ENCODE assay signal across 21 cellular contexts in the genomic region with DNA sequence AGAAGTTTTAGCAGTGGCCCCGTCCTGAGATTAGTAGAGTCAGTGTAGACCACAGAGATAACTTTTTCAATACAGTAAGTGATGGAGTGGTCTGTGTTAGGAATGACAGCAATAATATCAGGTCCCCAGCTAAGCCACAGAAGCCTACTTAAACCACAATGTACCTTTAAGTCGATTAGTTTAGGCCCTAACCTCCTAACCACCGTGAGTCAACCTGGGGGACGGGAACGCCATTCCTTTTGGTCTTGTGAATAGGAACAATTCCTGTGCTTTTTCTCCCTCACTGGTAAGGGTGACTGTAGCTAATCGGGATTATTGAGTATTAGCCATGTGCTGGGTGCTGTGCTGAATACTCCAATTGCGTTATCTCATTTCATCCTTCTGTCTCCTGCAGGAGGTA. TPM values are rescaled to one million over a fixed set of nuclear protein-coding genes. Genes with fewer than 3 reads are reported as not detected.
DNase-seq lines count a peak whose midpoint lies in the region; ATAC-seq, FAIRE-seq and TF ChIP-seq lines count a peak whose summit lies in the region.
"Had no signal": no experiment of that assay in that cellular context is flagged by ENCODE, and none has a peak within 500 bp of the region (broad histone marks: within the 10 kb centered on the region; RNA-seq: fewer than 3 reads in every experiment).

No MANE protein-coding gene starts in this region.

- no peak overlapping the region for H3K4me3 ChIP-seq in parathyroid adenoma (ENCODE audit: low read depth, low read length)
- H3K4me3 ChIP-seq: GM23248, SJSA1 had no signal

- DNase-seq in Daoy (ENCODE audit: low read depth) (peak; percentile 19), M059J (ENCODE audit: low read depth) (peak; percentile 63), astrocyte of the hippocampus (ENCODE audit: low read depth, low spot score) (peak; percentile 60), GM12892 (ENCODE audit: insufficient read length) (no peak), SIG-M5 treated with dmso at 0.1 percent for 504 hours (lab: John Stamatoyannopoulos, UW; ENCODE audit: unreplicated experiment) (no peak)
- DNase-seq in activated CD4-positive, alpha-beta T cell treated with anti-CD3 and anti-CD28 coated beads for 1 hour: no peak
- DNase-seq: BE2C; CD4-positive, CD25-positive, alpha-beta regulatory T cell; DMS79; GM23248; H9; MV-4-11; NCI-H1105 treated with DMSO at 0.1 percent for 48 hours; NCI-H1694; NCI-H2081 treated with DMSO at 0.1 percent for 48 hours; NCI-H2171 treated with DMSO at 0.1 percent for 48 hours; NCI-H69 had no signal

- ATAC-seq in HG02981 (IDR thresholded peaks at IDR 0.05; ENCODE audit: unreplicated experiment): no peak
- ATAC-seq: Panc1 had no signal

- no peaks in the 10 kb centered on the region for H3K27me3 ChIP-seq in parathyroid adenoma (ENCODE audit: control insufficient read depth, insufficient read depth, low read length)
- H3K27me3 ChIP-seq: BE2C, SJSA1 had no signal

- H3K36me3 ChIP-seq in parathyroid adenoma (ENCODE audit: control insufficient read depth, insufficient read depth, low read length): no peaks in the 10 kb centered on the region
- H3K36me3 ChIP-seq: BE2C, SJSA1 had no signal

- H3K27ac ChIP-seq in parathyroid adenoma: peak overlapping the region; percentile 3
- H3K27ac ChIP-seq: GM23248, SJSA1 had no signal

- H3K4me2 ChIP-seq in parathyroid adenoma (ENCODE audit: low read length): no peak overlapping the region

- no peaks in the 10 kb centered on the region for H3K9me3 ChIP-seq in parathyroid adenoma (ENCODE audit: control insufficient read depth, low read length)
- H3K9me3 ChIP-seq: BE2C had no signal

- no peak overlapping the region for H2AFZ ChIP-seq in parathyroid adenoma
- H2AFZ ChIP-seq: GM23248 had no signal

- no peak for FAIRE-seq in GM12892 (lab: Jason Lieb, UNC)

- H3K9ac ChIP-seq in parathyroid adenoma: no peak overlapping the region
- H3K9ac ChIP-seq: GM23248 had no signal

- TF ChIP-seq POLR2A in GM12892 (IDR thresholded peaks at IDR 0.05; ENCODE audit: low read depth, low read length): no peak

- H3K79me2 ChIP-seq in parathyroid adenoma: peaks cover 92% of the 10 kb centered on the region

- no peak for TF ChIP-seq CTCF in parathyroid adenoma (IDR thresholded peaks at IDR 0.05)

- peaks cover 78% of the 10 kb centered on the region for H3K4me1 ChIP-seq in parathyroid adenoma

RNA-seq across cellular contexts. Expression of gene YPEL2, which starts 14.0 kb away (rescaled TPM):
- total RNA-seq in Daoy (2014; rRNA removed; shearing (Covaris generic)): 0.54 and 2.1 TPM in 2 replicates
- 1.7 and 2.7 TPM in 2 replicates for total RNA-seq in M059J (2014; rRNA removed; shearing (Covaris generic))
- 2.0 TPM for polyA plus RNA-seq in GM12892 (2012; ENCODE audit: missing spikeins)

Comparison
In these comparisons a context has a peak if more than half of its experiments do, and no peak if none do; other contexts are left out.
1. DNase-seq: peak in Daoy (single experiment), M059J (single experiment) and astrocyte of the hippocampus (single experiment); none in activated CD4-positive, alpha-beta T cell treated with anti-CD3 and anti-CD28 coated beads for 1 hour (single experiment), GM12892 (single experiment) and SIG-M5 treated with dmso at 0.1 percent for 504 hours (single experiment).